Comparison of ENCODE assay signal across 11 cellular contexts in the genomic region with DNA sequence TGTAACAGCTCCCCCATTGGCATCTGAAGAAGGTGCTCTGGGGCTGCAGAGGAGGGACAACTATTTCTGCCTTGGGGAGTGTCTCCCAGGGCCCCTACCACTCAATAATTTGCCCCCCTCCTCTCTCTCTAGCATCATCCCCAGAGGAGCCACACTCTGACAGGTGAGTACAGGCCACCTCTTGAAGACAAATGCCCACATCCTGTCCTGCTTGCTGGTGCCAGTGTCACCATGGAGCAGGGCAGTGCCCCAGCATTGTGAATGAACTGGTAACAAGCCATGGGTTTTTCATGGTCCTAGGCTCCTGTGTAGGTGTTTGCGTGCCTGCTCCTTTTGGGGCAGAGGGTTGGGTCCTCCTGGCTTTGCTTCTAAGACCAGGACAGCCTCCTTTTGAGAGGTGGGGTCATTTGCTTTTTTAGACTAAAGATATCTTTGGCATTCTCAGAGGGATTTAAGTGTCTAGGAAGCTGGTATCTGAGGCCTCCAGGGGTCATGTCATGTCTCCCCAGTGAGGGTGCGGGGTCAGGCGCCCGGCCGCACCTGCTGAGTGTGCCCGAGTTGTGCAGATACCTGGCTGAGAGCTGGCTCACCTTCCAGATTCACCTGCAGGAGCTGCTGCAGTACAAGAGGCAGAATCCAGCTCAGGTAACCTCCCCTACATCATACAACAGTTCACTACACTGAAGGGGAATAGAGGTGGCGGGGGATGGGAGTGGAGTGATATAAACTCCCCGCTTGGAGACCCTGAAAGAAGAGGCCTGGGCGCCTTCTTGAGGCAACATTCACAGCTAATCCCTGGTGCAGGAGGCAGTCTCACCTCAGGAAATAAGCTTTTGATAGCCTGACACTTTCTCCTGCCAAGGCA. TPM values are rescaled to one million over a fixed set of nuclear protein-coding genes. Genes with fewer than 3 reads are reported as not detected.
DNase-seq lines count a peak whose midpoint lies in the region; ATAC-seq, FAIRE-seq and TF ChIP-seq lines count a peak whose summit lies in the region.
"Had no signal": no experiment of that assay in that cellular context is flagged by ENCODE, and none has a peak within 500 bp of the region (broad histone marks: within the 10 kb centered on the region; RNA-seq: fewer than 3 reads in every experiment).

No MANE protein-coding gene starts in this region.

- no peaks in the 10 kb centered on the region for H3K27me3 Mint-ChIP-seq in natural killer cell (ENCODE audit: low read depth in 2 of 2)

- 0 out of 2 replicates have a peak overlapping the region, but pooled peaks have one; percentile 9 for H3K27ac ChIP-seq in HL-60 (replicated peaks)
- H3K27ac ChIP-seq in GM12878 (ENCODE audit: control insufficient read depth, insufficient read depth), result no peak overlapping the region

- ATAC-seq in GM12878, result no peak
- ATAC-seq in natural killer cell, result no peak
- ATAC-seq in HG02798 (IDR thresholded peaks at IDR 0.05; ENCODE audit: poor library complexity, unreplicated experiment), result no peak
- ATAC-seq in HG02678 (IDR thresholded peaks at IDR 0.05; ENCODE audit: unreplicated experiment), result no peak

- in situ Hi-C loops in GM12878 (cut with MboI), result no loop called here

- DNase-seq in BJ (ENCODE audit: low read depth) (no peak), HL-60 (ENCODE audit: low read depth in 1 of 2, low spot score in 1 of 2) (no peak), GM12878 (ENCODE audit: low read depth, low spot score) (no peak), natural killer cell (no peak), erythroblast (lab: John Stamatoyannopoulos, UW) (no peak), cerebellar cortex (ENCODE audit: low spot score) (no peak)
- DNase-seq: HCEC 1CT, NCI-H1105 treated with DMSO at 0.1 percent for 48 hours, spleen had no signal

- CTCF ChIA-PET in BJ (lab: Yijun Ruan, JAX), result interaction anchor here (1.0 to 1.3 kb wide), 7 partner anchors 13 to 196 kb away, joined by 3 to 5 read pairs (median 3); a partner anchor contains a TSS
- CTCF ChIA-PET in GM12878 (lab: Yijun Ruan, JAX), result interaction anchor here (1.0 to 2.0 kb wide), 5 partner anchors 8 to 115 kb away, joined by 3 to 8 read pairs (median 4); a partner anchor contains a TSS

- POLR2A ChIA-PET in BJ (lab: Charles Lee), result no interaction called here
- POLR2A ChIA-PET in GM12878 (lab: Charles Lee), result interaction anchor here (1.0 to 2.5 kb wide), 6 partner anchors 13 to 120 kb away, joined by 3 to 8 read pairs (median 4); a partner anchor contains a TSS

- no peak for FAIRE-seq in GM12878 (lab: Jason Lieb, UNC)

- peaks cover 32% of the 10 kb centered on the region for H3K79me2 ChIP-seq in GM12878 (ENCODE audit: control insufficient read depth, insufficient read depth, low read length)

- H3K4me1 ChIP-seq in GM12878 (ENCODE audit: control insufficient read depth, insufficient read depth, low read length), result peaks cover 10% of the 10 kb centered on the region

- H3K4me3 Mint-ChIP-seq in natural killer cell, result peak overlapping the region; percentile 53

- no peaks in the 10 kb centered on the region for H3K36me3 Mint-ChIP-seq in natural killer cell

- H3K9me3 Mint-ChIP-seq in natural killer cell, result no peaks in the 10 kb centered on the region

- H3K27me3 ChIP-seq in BJ (ENCODE audit: control insufficient read depth, insufficient read depth, low read length) (no peaks in the 10 kb centered on the region), HL-60 (ENCODE audit: insufficient read depth, poor library complexity, severe bottlenecking) (no peaks in the 10 kb centered on the region), GM12878 (replicated peaks in 1 of 2; ENCODE audit: control insufficient read depth in 2 of 2, insufficient read depth in 2 of 2, low read length in 1 of 2) (no peaks in the 10 kb centered on the region)
- H3K27me3 ChIP-seq: spleen had no signal

- intact Hi-C loops in GM12878 (cut with micrococcal nuclease; ENCODE audit: unreplicated experiment), result loop anchor here (5.0 kb wide), 3 partner anchors 97 to 207 kb away; a partner anchor contains a TSS
- intact Hi-C loops in natural killer cell (cut with micrococcal nuclease), result loop anchor here (5.0 to 10.0 kb wide), 2 partner anchors 205 to 283 kb away; a partner anchor contains a TSS

- TF ChIP-seq CTCF in BJ (IDR thresholded peaks at IDR 0.05; ENCODE audit: insufficient read depth, low read depth, low read length) (no peak), HL-60 (IDR thresholded peaks at IDR 0.05; ENCODE audit: insufficient read depth, low read length) (no peak), GM12878 (IDR thresholded peaks at IDR 0.05 in 2 of 3, conservative IDR thresholded peaks at IDR 0.05 in 1 of 3; ENCODE audit: control insufficient read depth in 2 of 3, extremely low read depth in 1 of 3, insufficient read depth in 1 of 3, low read depth in 3 of 3, low read length in 3 of 3) (no peak), natural killer cell (IDR thresholded peaks at IDR 0.05) (no peak)

- H3K4me1 Mint-ChIP-seq in natural killer cell, result peaks cover 38 to 58% of the 10 kb centered on the region in 2 donors

- peak overlapping the region; percentile 12; the same call in 1 of the 2 replicates for H3K9ac ChIP-seq in GM12878 (ENCODE audit: control insufficient read depth, insufficient read depth, low read length)

- H3K36me3 ChIP-seq in BJ (ENCODE audit: control insufficient read depth, insufficient read depth, low read length), result peaks cover 39% of the 10 kb centered on the region
- peaks cover 7 to 10% of the 10 kb centered on the region in 2 experiments for H3K36me3 ChIP-seq in GM12878 (ENCODE audit: control insufficient read depth in 2 of 2, insufficient read depth in 2 of 2, low read length in 1 of 2)

- no peak overlapping the region for H2AFZ ChIP-seq in GM12878 (ENCODE audit: control insufficient read depth, low read depth, low read length)

- peak overlapping the region; percentile 99 to 100 for H3K27ac Mint-ChIP-seq in natural killer cell

- no peaks in the 10 kb centered on the region for H3K9me3 ChIP-seq in GM12878 (replicated peaks; ENCODE audit: control insufficient read depth, insufficient read depth, low read length)
- H3K9me3 ChIP-seq: spleen had no signal

- RAD21 ChIA-PET in GM12878 (lab: Charles Lee; ENCODE audit: unreplicated experiment), result interaction anchor here (1.5 kb wide), 1 partner anchor 26 kb away, joined by 4 read pairs; no protein-coding TSS in a partner anchor

- WGBS in GM12878 (ENCODE audit: insufficient coverage, insufficient replicate concordance, low lambda C conversion rate, missing lambda C conversion rate), result 95% methylated on average over 9 of the region's 9 CpGs

- SMC1A ChIA-PET in GM12878 (lab: Charles Lee; ENCODE audit: uncharacterized antibody, unreplicated experiment), result interaction anchor here (1.0 to 1.7 kb wide), 4 partner anchors 9 to 26 kb away, joined by 3 to 4 read pairs (median 3); a partner anchor contains a TSS

- peak overlapping the region; percentile 89 for H3K4me2 ChIP-seq in GM12878 (ENCODE audit: control insufficient read depth, insufficient read depth)

- no peaks in the 10 kb centered on the region for H4K20me1 ChIP-seq in GM12878 (ENCODE audit: control insufficient read depth, insufficient read depth)

- TF ChIP-seq POLR2A in GM12878 (IDR thresholded peaks at IDR 0.05; ENCODE audit: low read depth, low read length), result no peak
- no peak for TF ChIP-seq POLR2A in erythroblast (IDR thresholded peaks at IDR 0.05; ENCODE audit: low read length)

- TF ChIP-seq RAD21 in GM12878 (IDR thresholded peaks at IDR 0.05; ENCODE audit: insufficient read depth, low read depth, low read length), result no peak

- no TSS peak for BruUV-seq in GM12878 (replicated peaks; lab: Mats Ljungman, UMichigan)

- H3K4me3 ChIP-seq in BJ (ENCODE audit: low read depth, low read length) (peak overlapping the region; percentile 95; the same call in 1 of the 2 replicates), HL-60 (replicated peaks; ENCODE audit: insufficient read depth, low read length) (peak overlapping the region; percentile 79; the same call in 1 of the 2 replicates), GM12878 (peak overlapping the region; percentile 83; the same call in 1 of the 2 replicates)

- no peak for TF ChIP-seq EP300 in GM12878 (IDR thresholded peaks at IDR 0.05; ENCODE audit: borderline replicate concordance in 1 of 2, control insufficient read depth in 1 of 2, low read depth in 2 of 2, low read length in 2 of 2)

RNA-seq across cellular contexts. Expression of a gene that starts 1.8 kb away (rescaled TPM):
- polyA plus RNA-seq in BJ (2011; rRNA removed) (95.9 and 131 TPM in 2 replicates), GM12878 (2011; rRNA removed) (54.9 and 72.0 TPM in 2 replicates), GM12878 (2014; fragmentation: Illumina TruSeq; extraction: Trizol) (28.4 and 31.5 TPM in 2 replicates), GM12878 (2014; fragmentation: Nextera tagmentation; extraction: Ambion mirVana) (10 to 100 TPM; 10.1 to 25.2 TPM), GM12878 (2014; rRNA removed) (31.4 and 38.1 TPM in 2 replicates), GM12878 (2016; fragmentation: Nextera tagmentation; extraction: Ambion mirVana) (10 to 100 TPM; 19.5 to 21.1 TPM)
- polyA minus RNA-seq in BJ (2011; rRNA and poly(A)+ RNA removed), result 113 and 144 TPM in 2 replicates
- 46.6 and 56.9 TPM in 2 replicates for total RNA-seq in GM12878 (2013; cell fraction: nucleolus; rRNA removed)
- total RNA-seq in GM12878 (2014; rRNA removed) (35.5 and 35.9 TPM in 2 replicates), GM12878 (2014; rRNA removed; fragmentation: Illumina TruSeq; extraction: Trizol) (22.4 and 24.3 TPM in 2 replicates), GM12878 (2021) (50.8 and 53.4 TPM in 2 replicates), natural killer cell (10 to 100 TPM; 77.0 to 81.9 (median 79.0) TPM)
- polyA plus RNA-seq in GM12878 (2011; ENCODE audit: low read depth), result 25.8 TPM
- polyA plus RNA-seq in GM12878 (2011; cell fraction: cytosol; rRNA removed), result 80.0 and 82.2 TPM in 2 replicates
- 94.5 and 107 TPM in 2 replicates for polyA plus RNA-seq in GM12878 (2011; cell fraction: nucleus; rRNA removed)
- polyA plus RNA-seq in GM12878 (2012), result 41.6 and 44.1 TPM in 2 replicates
- 103 and 115 TPM in 2 replicates for polyA minus RNA-seq in GM12878 (2011; rRNA and poly(A)+ RNA removed)
- 19.8 and 20.3 TPM in 2 replicates for polyA minus RNA-seq in GM12878 (2011; cell fraction: cytosol; rRNA and poly(A)+ RNA removed)
- polyA minus RNA-seq in GM12878 (2011; cell fraction: nucleus; rRNA and poly(A)+ RNA removed), result 64.7 and 83.1 TPM in 2 replicates

RNA-seq across cellular contexts. Expression of a gene that starts 3.1 kb away (rescaled TPM):
- 43.5 and 66.9 TPM in 2 replicates for polyA plus RNA-seq in BJ (2011; rRNA removed)
- 12.4 and 18.1 TPM in 2 replicates for polyA minus RNA-seq in BJ (2011; rRNA and poly(A)+ RNA removed)
- total RNA-seq in GM12878 (2013; cell fraction: nucleolus; rRNA removed), result 16.2 TPM in 2 replicates
- 43.5 and 46.4 TPM in 2 replicates for total RNA-seq in GM12878 (2014; rRNA removed)
- total RNA-seq in GM12878 (2014; rRNA removed; fragmentation: Illumina TruSeq; extraction: Trizol), result 23.1 and 24.2 TPM in 2 replicates
- 64.1 and 67.8 TPM in 2 replicates for total RNA-seq in GM12878 (2021)
- polyA plus RNA-seq in GM12878 (2011; ENCODE audit: low read depth), result 17.4 TPM
- polyA plus RNA-seq in GM12878 (2011; rRNA removed), result 21.4 and 41.8 TPM in 2 replicates
- polyA plus RNA-seq in GM12878 (2011; cell fraction: cytosol; rRNA removed), result 50.8 and 51.1 TPM in 2 replicates
- polyA plus RNA-seq in GM12878 (2011; cell fraction: nucleus; rRNA removed), result 63.3 and 80.1 TPM in 2 replicates
- polyA plus RNA-seq in GM12878 (2012), result 36.1 and 40.4 TPM in 2 replicates
- polyA plus RNA-seq in GM12878 (2014; fragmentation: Illumina TruSeq; extraction: Trizol), result 17.1 and 31.9 TPM in 2 replicates
- polyA plus RNA-seq in GM12878 (2014; fragmentation: Nextera tagmentation; extraction: Ambion mirVana), result 10 to 100 TPM; 12.2 to 24.2 TPM
- polyA plus RNA-seq in GM12878 (2014; rRNA removed), result 45.0 and 50.6 TPM in 2 replicates
- 10 to 100 TPM; 81.2 to 86.6 TPM for polyA plus RNA-seq in GM12878 (2016; fragmentation: Nextera tagmentation; extraction: Ambion mirVana)
- polyA minus RNA-seq in GM12878 (2011; rRNA and poly(A)+ RNA removed), result 20.7 and 25.3 TPM in 2 replicates
- 7.4 and 10.6 TPM in 2 replicates for polyA minus RNA-seq in GM12878 (2011; cell fraction: cytosol; rRNA and poly(A)+ RNA removed)
- polyA minus RNA-seq in GM12878 (2011; cell fraction: nucleus; rRNA and poly(A)+ RNA removed), result 9.4 and 18.3 TPM in 2 replicates
- total RNA-seq in natural killer cell, result 10 to 100 TPM; 64.4 to 72.4 (median 64.8) TPM

RNA-seq across cellular contexts. Expression of a gene that starts 10.0 kb away (rescaled TPM):
- polyA plus RNA-seq in BJ (2011; rRNA removed) (1.1 and 1.3 TPM in 2 replicates), GM12878 (2011; rRNA removed) (0.52 and 0.54 TPM in 2 replicates), GM12878 (2014; fragmentation: Illumina TruSeq; extraction: Trizol) (0.37 and 0.52 TPM in 2 replicates), GM12878 (2014; fragmentation: Nextera tagmentation; extraction: Ambion mirVana) (under 1 TPM in 1 of 2 experiments, not detected in 1; 0.07 TPM), GM12878 (2014; rRNA removed) (0.44 and 0.69 TPM in 2 replicates), GM12878 (2016; fragmentation: Nextera tagmentation; extraction: Ambion mirVana) (under 1 TPM; 0.19 to 0.26 TPM)
- polyA minus RNA-seq in BJ (2011; rRNA and poly(A)+ RNA removed), result 1.3 and 1.6 TPM in 2 replicates
- 3.4 and 4.5 TPM in 2 replicates for total RNA-seq in GM12878 (2013; cell fraction: nucleolus; rRNA removed)
- total RNA-seq in GM12878 (2014; rRNA removed) (0.40 and 0.82 TPM in 2 replicates), GM12878 (2014; rRNA removed; fragmentation: Illumina TruSeq; extraction: Trizol) (0.41 and 0.45 TPM in 2 replicates), GM12878 (2021) (0.37 and 1.0 TPM in 2 replicates), natural killer cell (1 to 10 TPM in 1 of 3 donors, under 1 TPM in 2; 0.48 to 1.1 (median 0.89) TPM)
- 0.12 TPM for polyA plus RNA-seq in GM12878 (2011; ENCODE audit: low read depth)
- 0.37 and 0.62 TPM in 2 replicates for polyA plus RNA-seq in GM12878 (2011; cell fraction: cytosol; rRNA removed)
- 3.9 and 5.1 TPM in 2 replicates for polyA plus RNA-seq in GM12878 (2011; cell fraction: nucleus; rRNA removed)
- polyA plus RNA-seq in GM12878 (2012), result 0.14 and 0.18 TPM in 2 replicates
- polyA minus RNA-seq in GM12878 (2011; rRNA and poly(A)+ RNA removed), result 1.6 and 2.0 TPM in 2 replicates
- polyA minus RNA-seq in GM12878 (2011; cell fraction: cytosol; rRNA and poly(A)+ RNA removed), result not detected in 2 replicates
- 1.8 and 3.5 TPM in 2 replicates for polyA minus RNA-seq in GM12878 (2011; cell fraction: nucleus; rRNA and poly(A)+ RNA removed)

RNA-seq across cellular contexts. Expression of a gene that starts 19.2 kb away (rescaled TPM):
- polyA plus RNA-seq in BJ (2011; rRNA removed) (23.9 and 24.1 TPM in 2 replicates), GM12878 (2011; rRNA removed) (15.7 and 17.7 TPM in 2 replicates), GM12878 (2014; fragmentation: Illumina TruSeq; extraction: Trizol) (15.3 and 16.5 TPM in 2 replicates), GM12878 (2014; fragmentation: Nextera tagmentation; extraction: Ambion mirVana) (10 to 100 TPM; 17.8 to 20.2 TPM), GM12878 (2014; rRNA removed) (11.8 and 13.8 TPM in 2 replicates), GM12878 (2016; fragmentation: Nextera tagmentation; extraction: Ambion mirVana) (10 to 100 TPM; 17.4 TPM)
- polyA minus RNA-seq in BJ (2011; rRNA and poly(A)+ RNA removed), result 18.7 and 31.1 TPM in 2 replicates
- total RNA-seq in GM12878 (2013; cell fraction: nucleolus; rRNA removed), result 11.6 and 14.0 TPM in 2 replicates
- total RNA-seq in GM12878 (2014; rRNA removed) (15.6 and 16.0 TPM in 2 replicates), GM12878 (2014; rRNA removed; fragmentation: Illumina TruSeq; extraction: Trizol) (11.3 and 12.3 TPM in 2 replicates), GM12878 (2021) (11.3 and 13.8 TPM in 2 replicates), natural killer cell (10 to 100 TPM in 2 of 3 donors, 1 to 10 TPM in 1; 9.9 to 12.7 (median 11.0) TPM)
- polyA plus RNA-seq in GM12878 (2011; ENCODE audit: low read depth), result 6.9 TPM
- 18.7 and 19.7 TPM in 2 replicates for polyA plus RNA-seq in GM12878 (2011; cell fraction: cytosol; rRNA removed)
- 8.4 and 9.3 TPM in 2 replicates for polyA plus RNA-seq in GM12878 (2011; cell fraction: nucleus; rRNA removed)
- 6.5 and 9.0 TPM in 2 replicates for polyA plus RNA-seq in GM12878 (2012)
- 31.9 and 42.7 TPM in 2 replicates for polyA minus RNA-seq in GM12878 (2011; rRNA and poly(A)+ RNA removed)
- 6.9 and 7.1 TPM in 2 replicates for polyA minus RNA-seq in GM12878 (2011; cell fraction: cytosol; rRNA and poly(A)+ RNA removed)
- polyA minus RNA-seq in GM12878 (2011; cell fraction: nucleus; rRNA and poly(A)+ RNA removed), result 5.9 and 11.8 TPM in 2 replicates

RNA-seq across cellular contexts. Expression of a gene that starts 26.7 kb away (rescaled TPM):
- polyA plus RNA-seq in BJ (2011; rRNA removed) (45.6 and 62.9 TPM in 2 replicates), GM12878 (2011; rRNA removed) (13.4 and 21.4 TPM in 2 replicates), GM12878 (2014; fragmentation: Illumina TruSeq; extraction: Trizol) (14.3 and 18.7 TPM in 2 replicates), GM12878 (2014; fragmentation: Nextera tagmentation; extraction: Ambion mirVana) (10 to 100 TPM in 1 of 2 experiments, 1 to 10 TPM in 1; 5.4 to 10.7 TPM), GM12878 (2014; rRNA removed) (26.8 and 28.3 TPM in 2 replicates), GM12878 (2016; fragmentation: Nextera tagmentation; extraction: Ambion mirVana) (10 to 100 TPM; 23.4 to 26.7 TPM)
- polyA minus RNA-seq in BJ (2011; rRNA and poly(A)+ RNA removed), result 20.3 and 46.2 TPM in 2 replicates
- 12.3 and 15.3 TPM in 2 replicates for total RNA-seq in GM12878 (2013; cell fraction: nucleolus; rRNA removed)
- total RNA-seq in GM12878 (2014; rRNA removed) (24.7 and 28.1 TPM in 2 replicates), GM12878 (2014; rRNA removed; fragmentation: Illumina TruSeq; extraction: Trizol) (13.8 and 14.8 TPM in 2 replicates), GM12878 (2021) (23.1 and 26.8 TPM in 2 replicates), natural killer cell (10 to 100 TPM; 67.6 to 84.0 (median 83.4) TPM)
- 10.0 TPM for polyA plus RNA-seq in GM12878 (2011; ENCODE audit: low read depth)
- 37.3 and 47.5 TPM in 2 replicates for polyA plus RNA-seq in GM12878 (2011; cell fraction: cytosol; rRNA removed)
- 72.2 and 87.3 TPM in 2 replicates for polyA plus RNA-seq in GM12878 (2011; cell fraction: nucleus; rRNA removed)
- polyA plus RNA-seq in GM12878 (2012), result 17.6 and 24.6 TPM in 2 replicates
- 24.4 and 33.8 TPM in 2 replicates for polyA minus RNA-seq in GM12878 (2011; rRNA and poly(A)+ RNA removed)
- polyA minus RNA-seq in GM12878 (2011; cell fraction: cytosol; rRNA and poly(A)+ RNA removed), result 4.9 and 7.0 TPM in 2 replicates
- polyA minus RNA-seq in GM12878 (2011; cell fraction: nucleus; rRNA and poly(A)+ RNA removed), result 17.4 and 24.7 TPM in 2 replicates
